In the genomic region with DNA sequence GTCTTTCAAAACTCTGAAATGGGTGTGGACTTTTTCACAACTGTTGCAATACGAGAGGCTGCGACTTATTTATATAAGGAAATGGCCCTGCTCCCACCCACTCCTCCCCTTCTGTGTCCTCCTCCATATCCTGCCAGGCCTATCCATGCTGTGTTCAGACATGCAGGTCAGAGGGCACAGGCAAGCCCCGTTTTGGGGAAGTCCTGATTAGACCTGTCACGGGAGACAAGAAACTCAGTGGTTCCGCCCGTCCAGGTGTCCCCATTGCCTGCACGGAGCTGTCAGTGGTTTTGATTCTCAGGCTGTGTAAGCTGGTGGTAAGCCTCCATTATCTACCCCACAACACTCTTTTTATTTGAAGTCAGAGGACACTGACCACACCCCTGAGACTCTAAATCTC, we compare ENCODE assay signal across 11 cellular contexts.
DNase-seq lines count a peak whose midpoint lies in the region; ATAC-seq and TF ChIP-seq lines count a peak whose summit lies in the region.
"Had no signal": no experiment of that assay in that cellular context is flagged by ENCODE, and none has a peak within 500 bp of the region (broad histone marks: within the 10 kb centered on the region; RNA-seq: fewer than 3 reads in every experiment).

No MANE protein-coding gene starts in this region.

- intact Hi-C loops in MCF 10A (cut with micrococcal nuclease): no loop called here
- intact Hi-C loops in breast epithelium (cut with DNase I; ENCODE audit: low total_unique reads): no loop called here
- intact Hi-C loops in gastrocnemius medialis (cut with DNase I; ENCODE audit: low total_unique reads): no loop called here

- in situ Hi-C loops in gastrocnemius medialis (cut with MboI; ENCODE audit: low sequenced_read_pairs in 4 of 4): no loop called here

- H3K36me3 ChIP-seq in breast epithelium (no peaks in the 10 kb centered on the region), gastrocnemius medialis (no peaks in the 10 kb centered on the region)

- no peaks in the 10 kb centered on the region for H3K9me3 Mint-ChIP-seq in MCF 10A (ENCODE audit: unreplicated experiment)
- peaks cover 5 to 7% of the 10 kb centered on the region in 2 donors for H3K9me3 Mint-ChIP-seq in stimulated activated naive B cell treated with anti-CD40 and anti-IgM and Interleukin-4, amounts not matched to agents 10 μg/mL and 1 μg/mL and 100 μg/mL, for 72 hours
- H3K9me3 Mint-ChIP-seq: stimulated activated naive CD8-positive, alpha-beta T cell treated with anti-CD3 and anti-CD28 coated beads, Interleukin-15, Interleukin-2, amounts not matched to agents 100 ng/mL and 50 ng/mL, for 24 hours had no signal

- POLR2A ChIA-PET in MCF 10A (lab: Yijun Ruan, JAX): no interaction called here

- peak; percentile 17 for DNase-seq in MCF 10A (ENCODE audit: unreplicated experiment)
- no peak for DNase-seq in breast epithelium (ENCODE audit: low spot score in 2 of 2)
- DNase-seq in OCI-M1 (lab: John Stamatoyannopoulos, UW): peak; percentile 12
- DNase-seq in stimulated activated naive B cell treated with anti-CD40 and anti-IgM and Interleukin-4, amounts not matched to agents 10 μg/mL and 1 μg/mL and 100 μg/mL, for 72 hours: peak; percentile 33
- DNase-seq in SIG-M5 treated with dmso at 0.1 percent for 504 hours (lab: John Stamatoyannopoulos, UW; ENCODE audit: unreplicated experiment): no peak
- DNase-seq in gastrocnemius medialis: no peak
- no peak for DNase-seq in NCI-H1092 treated with DMSO at 0.1 percent for 48 hours (lab: John Stamatoyannopoulos, UW)
- DNase-seq: NCI-H1105 treated with DMSO at 0.1 percent for 48 hours had no signal

- H3K4me3 Mint-ChIP-seq in MCF 10A (ENCODE audit: unreplicated experiment): no peak overlapping the region
- H3K4me3 Mint-ChIP-seq in stimulated activated naive B cell treated with anti-CD40 and anti-IgM and Interleukin-4, amounts not matched to agents 10 μg/mL and 1 μg/mL and 100 μg/mL, for 72 hours: peak overlapping the region; percentile 2 to 23
- H3K4me3 Mint-ChIP-seq: stimulated activated naive CD8-positive, alpha-beta T cell treated with anti-CD3 and anti-CD28 coated beads, Interleukin-15, Interleukin-2, amounts not matched to agents 100 ng/mL and 50 ng/mL, for 24 hours had no signal

- ATAC-seq in HG02938 (IDR thresholded peaks at IDR 0.05; ENCODE audit: unreplicated experiment) (peak; percentile 60), gastrocnemius medialis (no peak)
- ATAC-seq in stimulated activated naive B cell treated with anti-CD40 and anti-IgM and Interleukin-4, amounts not matched to agents 10 μg/mL and 1 μg/mL and 100 μg/mL, for 72 hours (replicated peaks): peak; percentile 78 to 84

- H3K36me3 Mint-ChIP-seq in MCF 10A (ENCODE audit: insufficient read depth, unreplicated experiment): no peaks in the 10 kb centered on the region
- peaks cover 16 to 40% of the 10 kb centered on the region in 2 donors for H3K36me3 Mint-ChIP-seq in stimulated activated naive B cell treated with anti-CD40 and anti-IgM and Interleukin-4, amounts not matched to agents 10 μg/mL and 1 μg/mL and 100 μg/mL, for 72 hours

- H3K9me3 ChIP-seq in breast epithelium: no peaks in the 10 kb centered on the region
- H3K9me3 ChIP-seq in gastrocnemius medialis: no peaks in the 10 kb centered on the region

- CTCF ChIA-PET in MCF 10A (lab: Yijun Ruan, JAX): no interaction called here

- no peaks in the 10 kb centered on the region for H3K27me3 Mint-ChIP-seq in MCF 10A (ENCODE audit: insufficient read depth, unreplicated experiment)
- H3K27me3 Mint-ChIP-seq in stimulated activated naive B cell treated with anti-CD40 and anti-IgM and Interleukin-4, amounts not matched to agents 10 μg/mL and 1 μg/mL and 100 μg/mL, for 72 hours: no peaks in the 10 kb centered on the region
- H3K27me3 Mint-ChIP-seq: stimulated activated naive CD8-positive, alpha-beta T cell treated with anti-CD3 and anti-CD28 coated beads, Interleukin-15, Interleukin-2, amounts not matched to agents 100 ng/mL and 50 ng/mL, for 24 hours had no signal

- TF ChIP-seq CTCF in MCF 10A (IDR thresholded peaks at IDR 0.05; ENCODE audit: unreplicated experiment) (no peak), breast epithelium (IDR thresholded peaks at IDR 0.05) (no peak), gastrocnemius medialis (IDR thresholded peaks at IDR 0.05 in 4 of 5, conservative IDR thresholded peaks at IDR 0.05 in 1 of 5) (no peak)

- H3K4me1 Mint-ChIP-seq in MCF 10A (ENCODE audit: insufficient read depth, unreplicated experiment): peaks cover 6% of the 10 kb centered on the region
- peaks cover 65 to 81% of the 10 kb centered on the region in 2 donors for H3K4me1 Mint-ChIP-seq in stimulated activated naive B cell treated with anti-CD40 and anti-IgM and Interleukin-4, amounts not matched to agents 10 μg/mL and 1 μg/mL and 100 μg/mL, for 72 hours

- no peak overlapping the region for H3K27ac ChIP-seq in breast epithelium
- no peak overlapping the region for H3K27ac ChIP-seq in gastrocnemius medialis
- H3K27ac ChIP-seq: hepatocyte had no signal

- H3K4me1 ChIP-seq in breast epithelium (no peaks in the 10 kb centered on the region), gastrocnemius medialis (peaks cover 0 to 5% of the 10 kb centered on the region in 2 donors)

- H3K4me3 ChIP-seq in breast epithelium (no peak overlapping the region), gastrocnemius medialis (no peak overlapping the region)
- H3K4me3 ChIP-seq: hepatocyte had no signal

- no TSS peak for BruUV-seq in MCF 10A (replicated peaks; lab: Mats Ljungman, UMichigan)

- no peak for TF ChIP-seq POLR2A in breast epithelium (IDR thresholded peaks at IDR 0.05)
- TF ChIP-seq POLR2A in gastrocnemius medialis (IDR thresholded peaks at IDR 0.05): no peak

- H3K27ac Mint-ChIP-seq in MCF 10A (ENCODE audit: low read depth, unreplicated experiment): no peak overlapping the region
- peak overlapping the region; percentile 87 for H3K27ac Mint-ChIP-seq in stimulated activated naive B cell treated with anti-CD40 and anti-IgM and Interleukin-4, amounts not matched to agents 10 μg/mL and 1 μg/mL and 100 μg/mL, for 72 hours
- H3K27ac Mint-ChIP-seq: stimulated activated naive CD8-positive, alpha-beta T cell treated with anti-CD3 and anti-CD28 coated beads, Interleukin-15, Interleukin-2, amounts not matched to agents 100 ng/mL and 50 ng/mL, for 24 hours had no signal

- H3K27me3 ChIP-seq in breast epithelium (no peaks in the 10 kb centered on the region), gastrocnemius medialis (no peaks in the 10 kb centered on the region)
- H3K27me3 ChIP-seq: hepatocyte had no signal

Comparison
In these comparisons a context has a peak if more than half of its experiments do, and no peak if none do; other contexts are left out.
1. DNase-seq: peak in MCF 10A (single experiment), OCI-M1 (single experiment) and stimulated activated naive B cell treated with anti-CD40 and anti-IgM and Interleukin-4, amounts not matched to agents 10 μg/mL and 1 μg/mL and 100 μg/mL, for 72 hours (single experiment); none in breast epithelium (0 of 2), SIG-M5 treated with dmso at 0.1 percent for 504 hours (single experiment), gastrocnemius medialis (0 of 2) and NCI-H1092 treated with DMSO at 0.1 percent for 48 hours (single experiment).
2. ATAC-seq: peak in HG02938 (single experiment) and stimulated activated naive B cell treated with anti-CD40 and anti-IgM and Interleukin-4, amounts not matched to agents 10 μg/mL and 1 μg/mL and 100 μg/mL, for 72 hours (2 of 2); none in gastrocnemius medialis (0 of 2).